Comparison of ENCODE assay signal across 1 cellular context in genomic region chr2:54669677-54670484, GRCh38.
TF ChIP-seq lines count a peak whose summit lies in the region.

No MANE protein-coding gene starts in this region.

TF ChIP-seq in HCT116, 20 proteins besides CTCF, POLR2A, EP300 and RAD21 (continued from another document):
- TF ChIP-seq CBX3 (IDR thresholded peaks at IDR 0.05; ENCODE audit: low read depth) (no peak), FOSL1 (IDR thresholded peaks at IDR 0.05; ENCODE audit: low read depth) (no peak)
